Comparison of ENCODE assay signal across 16 cellular contexts in the genomic region with DNA sequence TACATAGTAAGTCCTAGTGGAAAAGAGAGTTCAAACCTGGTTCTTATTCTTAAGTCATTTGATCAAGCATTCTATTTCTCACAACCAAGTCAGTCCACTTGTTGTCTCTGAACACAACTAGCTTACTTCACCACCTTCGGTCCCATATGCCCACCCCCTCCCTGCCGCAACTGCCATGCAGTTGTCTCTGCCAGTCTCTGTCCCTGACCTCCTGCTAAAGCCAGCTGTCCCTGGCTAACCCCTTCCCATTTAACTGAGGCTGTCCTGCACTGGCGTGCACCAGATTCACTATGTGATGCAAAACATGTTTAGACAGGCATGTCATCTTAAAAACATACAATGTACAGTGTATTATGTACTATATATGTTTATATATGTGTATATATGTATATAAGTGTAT. TPM values are rescaled to one million over a fixed set of nuclear protein-coding genes. Genes with fewer than 3 reads are reported as not detected.
DNase-seq lines count a peak whose midpoint lies in the region; ATAC-seq and TF ChIP-seq lines count a peak whose summit lies in the region.
"Had no signal": no experiment of that assay in that cellular context is flagged by ENCODE, and none has a peak within 500 bp of the region (broad histone marks: within the 10 kb centered on the region; RNA-seq: fewer than 3 reads in every experiment).

No MANE protein-coding gene starts in this region.

- H3K4me2 ChIP-seq in Loucy (ENCODE audit: low read depth, low read length, poor library complexity, severe bottlenecking) = no peak overlapping the region

- H3K4me1 ChIP-seq in Loucy (ENCODE audit: insufficient read depth, low read length, poor library complexity, severe bottlenecking) (no peaks in the 10 kb centered on the region), gastrocnemius medialis (peaks cover 12 to 13% of the 10 kb centered on the region in 2 donors)
- H3K4me1 ChIP-seq: HAP-1 had no signal

- peak overlapping the region in 2 of 4 donors; percentile 7 to 16 for H3K27ac ChIP-seq in gastrocnemius medialis

- H3K27me3 ChIP-seq in Loucy (ENCODE audit: insufficient read depth, low read length, poor library complexity, severe bottlenecking) = no peaks in the 10 kb centered on the region
- no peaks in the 10 kb centered on the region for H3K27me3 ChIP-seq in gastrocnemius medialis

- no peaks in the 10 kb centered on the region for H3K79me2 ChIP-seq in Loucy (ENCODE audit: insufficient read depth, low read length)

- H4K20me1 ChIP-seq in Loucy (ENCODE audit: insufficient read depth, low read length, poor library complexity, severe bottlenecking) = no peaks in the 10 kb centered on the region

- no peak for TF ChIP-seq POLR2A in gastrocnemius medialis (IDR thresholded peaks at IDR 0.05)

- in situ Hi-C loops in gastrocnemius medialis (cut with MboI; ENCODE audit: low sequenced_read_pairs in 4 of 4) = no loop called here

- H3K9ac ChIP-seq in Loucy (ENCODE audit: low read depth, low read length, poor library complexity, severe bottlenecking) = no peak overlapping the region

- intact Hi-C loops in gastrocnemius medialis (cut with DNase I; ENCODE audit: low total_unique reads) = no loop called here

- H3K9me3 ChIP-seq in Loucy (ENCODE audit: insufficient read depth, low read depth, low read length) (no peaks in the 10 kb centered on the region), gastrocnemius medialis (no peaks in the 10 kb centered on the region)
- H3K9me3 ChIP-seq: HAP-1 had no signal

- no peak overlapping the region for H3K4me3 ChIP-seq in Loucy (ENCODE audit: low read length, poor library complexity, severe bottlenecking)
- H3K4me3 ChIP-seq in gastrocnemius medialis = no peak overlapping the region
- H3K4me3 ChIP-seq: HAP-1 had no signal

- peak; percentile 52 to 70 for ATAC-seq in gastrocnemius medialis
- ATAC-seq in HG03571 (IDR thresholded peaks at IDR 0.05; ENCODE audit: unreplicated experiment) = no peak
- ATAC-seq in GM19467 (IDR thresholded peaks at IDR 0.05; ENCODE audit: unreplicated experiment) = no peak

- 0 out of 2 replicates have a peak overlapping the region, but pooled peaks have one; percentile 33 for H2AFZ ChIP-seq in Loucy (ENCODE audit: low read length)

- H3F3A ChIP-seq in Loucy (ENCODE audit: low read depth) = no peaks in the 10 kb centered on the region

- no peaks in the 10 kb centered on the region for H3K9me2 ChIP-seq in Loucy (replicated peaks; ENCODE audit: low read depth, low read length)

- no peak for TF ChIP-seq CTCF in Loucy (conservative IDR thresholded peaks at IDR 0.05; ENCODE audit: low read length)
- no peak for TF ChIP-seq CTCF in gastrocnemius medialis (IDR thresholded peaks at IDR 0.05 in 4 of 5, conservative IDR thresholded peaks at IDR 0.05 in 1 of 5)

- H3K36me3 ChIP-seq in Loucy (ENCODE audit: insufficient read depth, low read length) = no peaks in the 10 kb centered on the region
- H3K36me3 ChIP-seq in gastrocnemius medialis = no peaks in the 10 kb centered on the region
- H3K36me3 ChIP-seq: HAP-1 had no signal

- peak; percentile 94 for DNase-seq in myocyte (ENCODE audit: low read depth)
- peak; percentile 12 to 45 for DNase-seq in gastrocnemius medialis
- DNase-seq in mesenteric fat pad (ENCODE audit: low spot score) = no peak
- DNase-seq: C1 segment of cervical spinal cord; Calu3; CD4-positive, alpha-beta memory T cell; COR-L47; DMS79; EL; GDM1; GOT3; HFFc6 had no signal

RNA-seq across cellular contexts. Expression of a gene that starts 12.7 kb away (rescaled TPM):
- total RNA-seq in myocyte (18.3 and 21.0 TPM in 2 replicates), gastrocnemius medialis (under 1 TPM; 0.39 to 0.64 (median 0.46) TPM), mesenteric fat pad (4.3 TPM)
- polyA plus RNA-seq in myocyte (2012) = 18.4 TPM
- total RNA-seq: CD4-positive, alpha-beta memory T cell had no signal
- polyA plus RNA-seq: CD4-positive, alpha-beta memory T cell had no signal

Comparison
In these comparisons a context has a peak if more than half of its experiments do, and no peak if none do; other contexts are left out.
1. ATAC-seq: peak in gastrocnemius medialis (2 of 2); none in HG03571 (single experiment) and GM19467 (single experiment).